ENCODE assay signal across 11 cellular contexts in the genomic region with DNA sequence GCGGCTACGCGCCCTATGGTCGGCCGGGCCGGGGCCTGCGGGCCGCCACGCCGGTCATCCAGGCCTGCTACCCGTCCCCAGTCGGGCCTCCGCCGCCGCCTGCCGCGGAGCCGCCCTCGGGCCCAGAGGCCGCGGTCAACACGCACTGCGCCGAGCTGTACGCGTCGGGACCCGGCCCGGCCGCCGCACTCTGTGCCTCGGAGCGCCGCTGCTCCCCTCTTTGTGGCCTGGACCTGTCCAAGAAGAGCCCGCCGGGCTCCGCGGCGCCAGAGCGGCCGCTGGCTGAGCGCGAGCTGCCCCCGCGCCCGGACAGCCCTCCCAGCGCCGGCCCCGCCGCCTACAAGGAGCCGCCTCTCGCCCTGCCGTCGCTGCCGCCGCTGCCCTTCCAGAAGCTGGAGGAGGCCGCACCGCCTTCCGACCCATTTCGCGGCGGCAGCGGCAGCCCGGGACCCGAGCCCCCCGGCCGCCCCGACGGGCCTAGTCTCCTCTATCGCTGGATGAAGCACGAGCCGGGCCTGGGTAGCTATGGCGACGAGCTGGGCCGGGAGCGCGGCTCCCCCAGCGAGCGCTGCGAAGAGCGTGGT. TPM values are rescaled to one million over a fixed set of nuclear protein-coding genes. Genes with fewer than 3 reads are reported as not detected.
A peak's percentile ranks its signal among the peaks of the same experiment; 100 is the strongest.
DNase-seq lines count a peak whose midpoint lies in the region; ATAC-seq and TF ChIP-seq lines count a peak whose summit lies in the region.
"Had no signal": no experiment of that assay in that cellular context is flagged by ENCODE, and none has a peak within 500 bp of the region (broad histone marks: within the 10 kb centered on the region; RNA-seq: fewer than 3 reads in every experiment).

No MANE protein-coding gene starts in this region.

- H3K9ac ChIP-seq in trophoblast cell (ENCODE audit: low read length) = no peak overlapping the region

- H3K27ac ChIP-seq in esophagus squamous epithelium (peak overlapping the region; percentile 62 to 93 (median 90)), trophoblast cell (ENCODE audit: low read depth, low read length) (peak overlapping the region; percentile 18)
- H3K27ac ChIP-seq: C4-2B, SJSA1 had no signal

- H3K4me1 ChIP-seq in esophagus squamous epithelium (peaks cover 47 to 91% (median 53%) of the 10 kb centered on the region in 3 donors), trophoblast cell (ENCODE audit: control insufficient read depth in 1 of 2, insufficient read depth in 2 of 2, low read length in 2 of 2) (peaks cover 33 to 46% of the 10 kb centered on the region in 2 experiments)

- peaks cover 13% of the 10 kb centered on the region; the same call in 1 of the 2 replicates for H3K36me3 Mint-ChIP-seq in HFFc6 (ENCODE audit: low read depth)
- peaks cover 11% of the 10 kb centered on the region for H3K36me3 Mint-ChIP-seq in type B pancreatic cell

- H3K14ac ChIP-seq in trophoblast cell (ENCODE audit: low read length) = peak overlapping the region; percentile 13

- peaks cover 13% of the 10 kb centered on the region for H3K27me3 Mint-ChIP-seq in HFFc6 (ENCODE audit: insufficient read depth)
- peaks cover 31% of the 10 kb centered on the region for H3K27me3 Mint-ChIP-seq in type B pancreatic cell

- peak overlapping the region; percentile 75; the same call in 1 of the 2 replicates for H3K27ac Mint-ChIP-seq in HFFc6
- H3K27ac Mint-ChIP-seq in type B pancreatic cell = no peak overlapping the region

- H3K9me3 ChIP-seq in esophagus squamous epithelium (no peaks in the 10 kb centered on the region), trophoblast cell (ENCODE audit: insufficient read depth, low read depth, low read length) (peaks cover 18% of the 10 kb centered on the region)
- H3K9me3 ChIP-seq: SJSA1 had no signal

- H3K23ac ChIP-seq in trophoblast cell (ENCODE audit: low read length) = no peak overlapping the region

- no peak for DNase-seq in AG04449 (ENCODE audit: low read depth, low spot score)
- DNase-seq in HFFc6 = no peak
- DNase-seq in esophagus squamous epithelium (lab: John Stamatoyannopoulos, UW) = no peak
- DNase-seq in trophoblast cell = no peak
- DNase-seq in GM19240 (ENCODE audit: insufficient read length, low spot score) = no peak
- DNase-seq in SKM-1 treated with dmso at 0.1 percent for 144 hours (lab: John Stamatoyannopoulos, UW; ENCODE audit: unreplicated experiment) = no peak
- no peak for DNase-seq in type B pancreatic cell (ENCODE audit: extremely low spot score, unreplicated experiment)

- H3K4me2 ChIP-seq in trophoblast cell (ENCODE audit: low read length) = peak overlapping the region; percentile 52

- H2BK12ac ChIP-seq in trophoblast cell (ENCODE audit: low read length) = no peak overlapping the region

- H4K91ac ChIP-seq in trophoblast cell (ENCODE audit: low read depth, low read length) = peak overlapping the region; percentile 61

- H3K4me3 ChIP-seq in AG04449 (ENCODE audit: low read depth, low read length) (peak overlapping the region; percentile 66), esophagus squamous epithelium (peak overlapping the region; percentile 48 to 74 (median 60)), trophoblast cell (ENCODE audit: low read depth, low read length) (no peak overlapping the region)

- H3K18ac ChIP-seq in trophoblast cell (ENCODE audit: low read length) = peak overlapping the region; percentile 41

- H3K27me3 ChIP-seq in esophagus squamous epithelium = peaks cover 0 to 64% (median 7%) of the 10 kb centered on the region in 4 donors
- peaks cover 53% of the 10 kb centered on the region for H3K27me3 ChIP-seq in trophoblast cell (ENCODE audit: insufficient read depth, low read length)
- H3K27me3 ChIP-seq: SJSA1 had no signal

- H3K36me3 ChIP-seq in esophagus squamous epithelium (peaks cover 0 to 36% (median 0%) of the 10 kb centered on the region in 3 donors), trophoblast cell (ENCODE audit: control insufficient read depth in 1 of 2, insufficient read depth in 2 of 2, low read length in 2 of 2) (peaks cover 13 to 20% of the 10 kb centered on the region in 2 experiments)

- H2AK5ac ChIP-seq in trophoblast cell (ENCODE audit: low read length) = no peak overlapping the region

- ATAC-seq in HG03439 (IDR thresholded peaks at IDR 0.05; ENCODE audit: unreplicated experiment) = no peak

- peaks cover 9% of the 10 kb centered on the region for H3K79me1 ChIP-seq in trophoblast cell (ENCODE audit: low read length)

- H3K9me3 Mint-ChIP-seq in HFFc6 (no peaks in the 10 kb centered on the region), type B pancreatic cell (no peaks in the 10 kb centered on the region)
- H3K9me3 Mint-ChIP-seq: activated CD4-positive, alpha-beta memory T cell treated with anti-CD3 and anti-CD28 coated beads, Interleukin-2, amount 10 ng/mL, durations not matched to agents 7 days and 5 days had no signal

- no peak overlapping the region for H4K12ac ChIP-seq in trophoblast cell (ENCODE audit: low read depth, low read length)

- no peak for TF ChIP-seq POLR2A in esophagus squamous epithelium (IDR thresholded peaks at IDR 0.05)

- no peak overlapping the region for H2BK5ac ChIP-seq in trophoblast cell (ENCODE audit: low read depth, low read length, poor library complexity)

- no peak overlapping the region for H3K4me3 Mint-ChIP-seq in HFFc6
- H3K4me3 Mint-ChIP-seq in type B pancreatic cell = no peak overlapping the region

- H3K4me1 Mint-ChIP-seq in HFFc6 (ENCODE audit: low read depth) (peaks cover 37% of the 10 kb centered on the region), type B pancreatic cell (ENCODE audit: unreplicated experiment) (peaks cover 12% of the 10 kb centered on the region)

- POLR2A ChIA-PET in AG04449 (lab: Yijun Ruan, JAX) = interaction anchor here (0.7 to 5.1 kb wide), 7 partner anchors 11 to 247 kb away, joined by 3 to 59 read pairs (median 12); a partner anchor contains a TSS

- H4K8ac ChIP-seq in trophoblast cell (ENCODE audit: low read depth, low read length) = peak overlapping the region; percentile 6

- H3K4ac ChIP-seq in trophoblast cell (ENCODE audit: low read depth, low read length) = no peak overlapping the region

- WGBS in esophagus squamous epithelium, 2 donors = no CpG with 5 or more reads among the region's 81 CpGs
- no CpG with 5 or more reads among the region's 81 CpGs for WGBS in trophoblast cell (ENCODE audit: extremely low coverage, insufficient coverage, insufficient read length)

- CTCF ChIA-PET in AG04449 (lab: Yijun Ruan, JAX) = interaction anchor here (0.6 to 8.5 kb wide), 14 partner anchors 9 to 225 kb away, joined by 3 to 348 read pairs (median 20); no protein-coding TSS in a partner anchor

- TF ChIP-seq CTCF in AG04449 (IDR thresholded peaks at IDR 0.05; ENCODE audit: insufficient read depth, low read length, missing control alignments) (no peak), HFFc6 (IDR thresholded peaks at IDR 0.05) (no peak), esophagus squamous epithelium (IDR thresholded peaks at IDR 0.05) (no peak), type B pancreatic cell (conservative IDR thresholded peaks at IDR 0.05) (no peak)

- intact Hi-C loops in esophagus squamous epithelium (cut with DNase I) = loop anchor here (5.0 kb wide), 1 partner anchor 185 kb away; no protein-coding TSS in a partner anchor

- peaks cover 2% of the 10 kb centered on the region for H3K79me2 ChIP-seq in trophoblast cell (ENCODE audit: control insufficient read depth, insufficient read depth, low read length, poor library complexity)

- peak overlapping the region; percentile 57 for H2BK120ac ChIP-seq in trophoblast cell (ENCODE audit: insufficient read depth, low read length, poor library complexity)

- H2AFZ ChIP-seq in trophoblast cell (ENCODE audit: insufficient read depth, low read length, poor library complexity) = no peak overlapping the region

RNA-seq across cellular contexts. Expression of a gene that starts 2.3 kb away (rescaled TPM):
- total RNA-seq in HFFc6 (2021; fragmentation: NEBNext Ultra II Directional; extraction: Animal tissue kit (Norgen Biotek cat#: 25700)) = 10 to 100 TPM; 42.7 to 51.9 (median 48.0) TPM
- total RNA-seq in esophagus squamous epithelium = 10 to 100 TPM in 1 of 4 donors, 1 to 10 TPM in 3; 2.1 to 14.1 (median 5.9) TPM
- 1.4 and 1.7 TPM in 2 replicates for polyA plus RNA-seq in trophoblast cell (2013)
- 3.4 and 21.6 TPM in 2 replicates for total RNA-seq in type B pancreatic cell (ENCODE audit: low replicate concordance)

RNA-seq across cellular contexts. Expression of a gene that starts 15.4 kb away (rescaled TPM):
- total RNA-seq in HFFc6 (2021; fragmentation: NEBNext Ultra II Directional; extraction: Animal tissue kit (Norgen Biotek cat#: 25700)) = 10 to 100 TPM; 39.5 to 44.3 (median 41.7) TPM
- total RNA-seq in esophagus squamous epithelium (10 to 100 TPM; 42.3 to 70.5 (median 53.2) TPM), type B pancreatic cell (ENCODE audit: low replicate concordance) (27.8 and 42.7 TPM in 2 replicates)
- polyA plus RNA-seq in trophoblast cell (2013) = 40.2 and 44.9 TPM in 2 replicates

RNA-seq across cellular contexts. Expression of a gene that starts 27.3 kb away (rescaled TPM):
- 10 to 100 TPM; 65.9 to 81.6 (median 71.8) TPM for total RNA-seq in HFFc6 (2021; fragmentation: NEBNext Ultra II Directional; extraction: Animal tissue kit (Norgen Biotek cat#: 25700))
- total RNA-seq in esophagus squamous epithelium (10 to 100 TPM; 14.9 to 55.7 (median 22.7) TPM), type B pancreatic cell (ENCODE audit: low replicate concordance) (41.5 and 57.1 TPM in 2 replicates)
- polyA plus RNA-seq in trophoblast cell (2013) = 15.0 and 15.8 TPM in 2 replicates

RNA-seq across cellular contexts. Expression of a gene that starts 32.1 kb away (rescaled TPM):
- total RNA-seq in HFFc6 (2021; fragmentation: NEBNext Ultra II Directional; extraction: Animal tissue kit (Norgen Biotek cat#: 25700)) = under 1 TPM; 0.33 to 0.60 (median 0.39) TPM
- 1 to 10 TPM; 1.1 to 4.0 (median 2.0) TPM for total RNA-seq in esophagus squamous epithelium
- polyA plus RNA-seq in trophoblast cell (2013) = 0.55 and 0.57 TPM in 2 replicates
- total RNA-seq in type B pancreatic cell (ENCODE audit: low replicate concordance) = 1.7 and 1.9 TPM in 2 replicates
- total RNA-seq: SJSA1 had no signal
